Comparison of ENCODE assay signal across 10 cellular contexts in the genomic region with DNA sequence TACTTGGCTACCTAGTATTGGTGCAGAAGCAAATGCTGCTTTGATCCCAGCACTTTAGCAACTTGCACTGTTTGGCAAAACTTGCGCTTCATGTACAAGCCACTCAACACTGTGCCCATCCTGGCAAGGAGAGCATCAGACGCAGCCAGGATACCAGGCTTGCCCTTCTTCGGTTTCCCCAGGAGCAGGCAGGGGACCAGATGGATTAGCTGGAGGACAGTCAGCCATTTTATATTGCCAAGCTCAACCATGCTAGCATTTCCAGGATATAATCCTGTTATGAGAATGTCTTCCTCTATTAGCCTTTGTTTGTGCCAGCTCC.
A peak's percentile ranks its signal among the peaks of the same experiment; 100 is the strongest.
DNase-seq lines count a peak whose midpoint lies in the region; ATAC-seq, FAIRE-seq and TF ChIP-seq lines count a peak whose summit lies in the region.
"Had no signal": no experiment of that assay in that cellular context is flagged by ENCODE, and none has a peak within 500 bp of the region (broad histone marks: within the 10 kb centered on the region; RNA-seq: fewer than 3 reads in every experiment).

No MANE protein-coding gene starts in this region.

- 93% methylated on average over 3 of the region's 3 CpGs for WGBS in K562 (ENCODE audit: insufficient coverage, low coverage, missing lambda C conversion rate)
- WGBS in neuronal stem cell (ENCODE audit: extremely low coverage in 2 of 2, insufficient read length in 2 of 2, insufficient replicate concordance in 1 of 2), 2 donors, result no CpG with 5 or more reads among the region's 3 CpGs

- H3K79me2 ChIP-seq in K562 (ENCODE audit: control insufficient read depth, insufficient read depth, low read length) (peaks cover 69% of the 10 kb centered on the region), osteoblast (ENCODE audit: insufficient read depth, low read length) (no peaks in the 10 kb centered on the region)

- H2BK12ac ChIP-seq in neuronal stem cell (ENCODE audit: low read length), result no peak overlapping the region

- TF ChIP-seq CTCF in K562 (IDR thresholded peaks at IDR 0.05 in 2 of 3, conservative IDR thresholded peaks at IDR 0.05 in 1 of 3; ENCODE audit: insufficient read depth in 2 of 3, low read depth in 1 of 3, low read length in 3 of 3) (no peak), osteoblast (IDR thresholded peaks at IDR 0.05; ENCODE audit: extremely low read depth, low read depth, low read length) (no peak)

- H3K27me3 ChIP-seq in K562 (ENCODE audit: control insufficient read depth in 2 of 2, insufficient read depth in 2 of 2, low read length in 2 of 2), result no peaks in the 10 kb centered on the region
- no peaks in the 10 kb centered on the region for H3K27me3 ChIP-seq in neuronal stem cell (ENCODE audit: control insufficient read depth in 3 of 3, insufficient read depth in 3 of 3, low read depth in 1 of 3, low read length in 3 of 3)
- H3K27me3 ChIP-seq in osteoblast (ENCODE audit: insufficient read depth, low read length), result no peaks in the 10 kb centered on the region
- H3K27me3 ChIP-seq: ovary had no signal

- TF ChIP-seq EP300 in K562 (IDR thresholded peaks at IDR 0.05; ENCODE audit: low read length), result no peak

- CTCF ChIA-PET in K562 (lab: Yijun Ruan, JAX; ENCODE audit: low intra/inter-chr PET ratio), result interaction anchor here (0.6 kb wide), 1 partner anchor 1669 kb away, joined by 3 read pairs; no protein-coding TSS in a partner anchor

- DNase-seq in SHP77 (lab: John Stamatoyannopoulos, UW) (peak; percentile 41 to 59), SHP77 treated with DMSO at 0.1 percent for 48 hours (lab: John Stamatoyannopoulos, UW) (no peak), K562 (ENCODE audit: extremely low read depth in 1 of 4, low spot score in 3 of 4) (no peak), neuronal stem cell (ENCODE audit: low spot score) (no peak), ACHN (no peak), osteoblast (ENCODE audit: insufficient read length, low spot score, missing footprints) (no peak)
- DNase-seq: activated gamma-delta T cell had no signal

- H3K18ac ChIP-seq in neuronal stem cell (ENCODE audit: low read length), result peak overlapping the region; percentile 39

- H2BK120ac ChIP-seq in neuronal stem cell (ENCODE audit: low read depth, low read length), result no peak overlapping the region

- H3K9me3 ChIP-seq in K562 (replicated peaks; ENCODE audit: control insufficient read depth, insufficient read depth, low read depth, low read length) (no peaks in the 10 kb centered on the region), neuronal stem cell (replicated peaks in 1 of 2; ENCODE audit: control insufficient read depth in 2 of 2, insufficient read depth in 1 of 2, low read depth in 1 of 2, low read length in 2 of 2) (no peaks in the 10 kb centered on the region), osteoblast (ENCODE audit: low read depth, low read length) (no peaks in the 10 kb centered on the region)
- H3K9me3 ChIP-seq: ovary had no signal

- no peak for TF ChIP-seq POLR2A in K562 (conservative IDR thresholded peaks at IDR 0.05)

- peaks cover 5% of the 10 kb centered on the region for H3K79me1 ChIP-seq in neuronal stem cell (ENCODE audit: low read depth, low read length)

- H3K36me3 ChIP-seq in K562 (ENCODE audit: control insufficient read depth, insufficient read depth, low read length) (no peaks in the 10 kb centered on the region), neuronal stem cell (replicated peaks in 1 of 2; ENCODE audit: control insufficient read depth in 2 of 2, insufficient read depth in 2 of 2, low read length in 2 of 2) (no peaks in the 10 kb centered on the region), osteoblast (ENCODE audit: insufficient read depth, low read length) (no peaks in the 10 kb centered on the region)
- H3K36me3 ChIP-seq: ovary had no signal

- H3K4me1 ChIP-seq in K562 (replicated peaks in 1 of 2; ENCODE audit: control insufficient read depth in 2 of 2, insufficient read depth in 2 of 2, low read length in 2 of 2), result peaks cover 5 to 20% of the 10 kb centered on the region in 2 experiments; a peak in 3 of 5 replicates
- H3K4me1 ChIP-seq in neuronal stem cell (ENCODE audit: control insufficient read depth in 2 of 2, insufficient read depth in 1 of 2, low read depth in 1 of 2, low read length in 2 of 2), result peaks cover 0 to 10% of the 10 kb centered on the region in 2 donors
- H3K4me1 ChIP-seq in osteoblast (ENCODE audit: insufficient read depth, low read length), result peaks cover 2% of the 10 kb centered on the region

- H4K91ac ChIP-seq in neuronal stem cell (ENCODE audit: low read depth, low read length, poor library complexity), result no peak overlapping the region

- no peak for FAIRE-seq in K562 (lab: Jason Lieb, UNC)

- H2BK5ac ChIP-seq in neuronal stem cell (ENCODE audit: low read length), result no peak overlapping the region

- H3K4me2 ChIP-seq in K562 (ENCODE audit: insufficient read depth, low read length) (peak overlapping the region; percentile 28; the same call in 1 of the 2 replicates), neuronal stem cell (ENCODE audit: insufficient read depth, low read length, poor library complexity, severe bottlenecking) (no peak overlapping the region), osteoblast (ENCODE audit: insufficient read depth, low read length) (no peak overlapping the region)

- no peak overlapping the region for H2AFZ ChIP-seq in K562 (ENCODE audit: low read depth, low read length)
- H2AFZ ChIP-seq in neuronal stem cell (ENCODE audit: low read length), result no peak overlapping the region
- H2AFZ ChIP-seq in osteoblast (ENCODE audit: low read length), result no peak overlapping the region

- POLR2A ChIA-PET in K562 (lab: Yijun Ruan, JAX), result interaction anchor here (0.8 to 1.4 kb wide), 2 partner anchors 13 to 69 kb away, joined by 3 to 5 read pairs; partner anchors contain the start of gene HMGB2

- BruUV-seq in K562 (replicated peaks; lab: Mats Ljungman, UMichigan), result no TSS peak

- H3K9me1 ChIP-seq in K562 (ENCODE audit: control insufficient read depth, insufficient read depth, low read length), result no peaks in the 10 kb centered on the region

- in situ Hi-C loops in K562 (cut with MboI) (no loop called here), ACHN (cut with HindIII; ENCODE audit: low pct_ligation_motif_present, low pct_unique_long_range_greater_than_20kb, low sequenced_read_pairs) (loop anchor here (25.0 kb wide), 1 partner anchor 253 kb away; no protein-coding TSS in a partner anchor)

- H3K4ac ChIP-seq in neuronal stem cell (ENCODE audit: low read length), result no peak overlapping the region

- intact Hi-C loops in K562 (cut with micrococcal nuclease), result loop anchor here (2.0 kb wide), 1 partner anchor 16 kb away; no protein-coding TSS in a partner anchor

- H4K20me1 ChIP-seq in K562 (replicated peaks; ENCODE audit: control insufficient read depth, insufficient read depth, low read length) (no peaks in the 10 kb centered on the region), osteoblast (ENCODE audit: insufficient read depth, low read length) (no peaks in the 10 kb centered on the region)

- H3K27ac ChIP-seq in K562 (ENCODE audit: extremely low read depth, low read depth, low read length), result no peak overlapping the region
- H3K27ac ChIP-seq in neuronal stem cell (replicated peaks; ENCODE audit: low read length), result no peak overlapping the region
- H3K27ac ChIP-seq in osteoblast (ENCODE audit: low read depth, low read length), result no peak overlapping the region

- TF ChIP-seq RAD21 in K562 (CRISPR knock-in tag; conservative IDR thresholded peaks at IDR 0.05 in 1 of 2, IDR thresholded peaks at IDR 0.05 in 1 of 2), result no peak

- H3K4me3 ChIP-seq in K562, result no peak overlapping the region
- no peak overlapping the region for H3K4me3 ChIP-seq in neuronal stem cell (ENCODE audit: low read length in 2 of 2)
- no peak overlapping the region for H3K4me3 ChIP-seq in osteoblast (ENCODE audit: insufficient read depth, low read length)
- H3K4me3 ChIP-seq: ovary had no signal

- H3K9ac ChIP-seq in K562 (ENCODE audit: insufficient read depth in 1 of 2, low read depth in 2 of 2, low read length in 2 of 2) (peak overlapping the region in 1 of 2 experiments; percentile 21; a peak in 1 of 4 replicates), neuronal stem cell (ENCODE audit: low read depth, low read length, poor library complexity) (no peak overlapping the region)

- H2BK15ac ChIP-seq in neuronal stem cell (ENCODE audit: low read length), result no peak overlapping the region

- ATAC-seq in HG03175 (IDR thresholded peaks at IDR 0.05; ENCODE audit: unreplicated experiment) (peak; percentile 27), K562 (peak; percentile 10; the same call in 1 of the 3 replicates), GM18519 (IDR thresholded peaks at IDR 0.05; ENCODE audit: low FRiP score, unreplicated experiment) (no peak)

- H4K8ac ChIP-seq in neuronal stem cell (ENCODE audit: low read depth, low read length), result no peak overlapping the region

- no peak overlapping the region for H3K23ac ChIP-seq in neuronal stem cell (ENCODE audit: low read depth, low read length, poor library complexity)

- no peak overlapping the region for H2AK5ac ChIP-seq in neuronal stem cell (ENCODE audit: low read depth, low read length)

- no peak overlapping the region for H3K14ac ChIP-seq in neuronal stem cell (ENCODE audit: low read length)

TF ChIP-seq in K562, 482 proteins besides CTCF, POLR2A, EP300 and RAD21:
- TF ChIP-seq FOXA3 (CRISPR knock-in tag; conservative IDR thresholded peaks at IDR 0.05 in 1 of 2, IDR thresholded peaks at IDR 0.05 in 1 of 2) (no peak), ZBTB2 (IDR thresholded peaks at IDR 0.05) (0 out of 2 replicates have a peak, but pooled peaks have one; percentile 27), MYNN (IDR thresholded peaks at IDR 0.05) (0 out of 2 replicates have a peak, but pooled peaks have one; percentile 1), MYNN (CRISPR knock-in tag; IDR thresholded peaks at IDR 0.05) (no peak), NR2C1 (IDR thresholded peaks at IDR 0.05) (no peak), NR2C1 (tag; IDR thresholded peaks at IDR 0.05) (no peak), ZC3H8 (IDR thresholded peaks at IDR 0.05) (no peak)

Comparison
In these comparisons a context has a peak if more than half of its experiments do, and no peak if none do; other contexts are left out.
1. DNase-seq: peak in SHP77 (2 of 2); none in SHP77 treated with DMSO at 0.1 percent for 48 hours (single experiment), K562 (0 of 4), neuronal stem cell (single experiment), ACHN (single experiment) and osteoblast (single experiment).